Comparison of ENCODE assay signal across 13 cellular contexts in the genomic region with DNA sequence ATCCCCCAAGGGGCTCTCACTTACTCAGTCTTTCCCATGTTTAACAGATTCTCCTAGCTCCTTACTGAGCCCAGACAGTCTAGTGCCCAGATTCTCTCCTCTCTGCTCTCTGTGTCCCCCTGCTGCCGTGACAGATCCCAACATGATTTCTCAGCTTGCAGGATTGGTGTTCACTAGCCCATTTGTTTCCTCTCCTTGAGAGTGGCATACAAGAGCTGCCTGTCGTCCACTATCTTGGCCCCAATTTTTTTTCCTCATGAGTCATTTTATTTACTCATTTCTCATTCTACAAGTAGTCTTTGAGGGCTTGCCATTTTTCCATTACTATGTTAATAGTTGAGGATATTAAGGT.
DNase-seq lines count a peak whose midpoint lies in the region; ATAC-seq, FAIRE-seq and TF ChIP-seq lines count a peak whose summit lies in the region.
"Had no signal": no experiment of that assay in that cellular context is flagged by ENCODE, and none has a peak within 500 bp of the region (broad histone marks: within the 10 kb centered on the region; RNA-seq: fewer than 3 reads in every experiment).

No MANE protein-coding gene starts in this region.

- no TSS peak for BruUV-seq in endothelial cell of umbilical vein (replicated peaks; lab: Mats Ljungman, UMichigan)

- DNase-seq in EL (peak; percentile 51), RPMI7951 (ENCODE audit: low read depth) (peak; percentile 79), endothelial cell of umbilical vein (ENCODE audit: low read depth, low spot score) (peak; percentile 45), mesenchymal stem cell (peak; percentile 53), NCI-H187 treated with DMSO at 0.1 percent for 48 hours (lab: John Stamatoyannopoulos, UW) (no peak), ovary (no peak)
- DNase-seq in activated CD4-positive, alpha-beta T cell treated with anti-CD3 and anti-CD28 coated beads, Interleukin-2, amount 50 U/mL, for 4 hours = no peak
- DNase-seq: gastrocnemius medialis, kidney glomerular epithelial cell, NCI-H1436 treated with DMSO at 0.1 percent for 48 hours, testis had no signal

- no peak for TF ChIP-seq EP300 in ovary (IDR thresholded peaks at IDR 0.05)

- H3K14ac ChIP-seq in mesenchymal stem cell (ENCODE audit: low read length in 2 of 2) = no peak overlapping the region

- no peak overlapping the region for H4K91ac ChIP-seq in mesenchymal stem cell (ENCODE audit: low read length)

- no peak for ATAC-seq in GM18907 (IDR thresholded peaks at IDR 0.05; ENCODE audit: unreplicated experiment)
- ATAC-seq: gastrocnemius medialis had no signal

- H2AFZ ChIP-seq in endothelial cell of umbilical vein (ENCODE audit: low read depth, low read length) = no peak overlapping the region
- no peak overlapping the region for H2AFZ ChIP-seq in mesenchymal stem cell (ENCODE audit: low read depth, low read length)

- H2BK15ac ChIP-seq in mesenchymal stem cell (ENCODE audit: low read depth, poor library complexity, severe bottlenecking) = no peak overlapping the region

- no peak for FAIRE-seq in endothelial cell of umbilical vein (lab: Jason Lieb, UNC)

- dilution Hi-C loops in endothelial cell of umbilical vein (cut with MboI; ENCODE audit: extremely low pct_ligation_motif_present, low sequenced_read_pairs) = no loop called here

- CTCF ChIA-PET in endothelial cell of umbilical vein (lab: Charles Lee) = interaction anchor here (0.9 to 1.2 kb wide), 9 partner anchors 13 to 296 kb away, joined by 3 to 6 read pairs (median 3); a partner anchor contains a TSS

- H3K27me3 ChIP-seq in endothelial cell of umbilical vein (ENCODE audit: control insufficient read depth in 2 of 2, insufficient read depth in 2 of 2, low read length in 2 of 2) (no peaks in the 10 kb centered on the region), mesenchymal stem cell (ENCODE audit: control insufficient read depth in 1 of 2, insufficient read depth in 1 of 2, low read length in 2 of 2) (no peaks in the 10 kb centered on the region), ovary (no peaks in the 10 kb centered on the region)
- H3K27me3 ChIP-seq: gastrocnemius medialis, testis had no signal

- intact Hi-C loops in endothelial cell of umbilical vein (cut with micrococcal nuclease) (no loop called here), ovary (cut with DNase I) (no loop called here)

- H3K79me2 ChIP-seq in endothelial cell of umbilical vein (ENCODE audit: control insufficient read depth, insufficient read depth, low read length) = no peaks in the 10 kb centered on the region

- no peak overlapping the region for H2AK5ac ChIP-seq in mesenchymal stem cell (ENCODE audit: low read length, severe bottlenecking)

- H2BK120ac ChIP-seq in mesenchymal stem cell (ENCODE audit: low read depth, low read length) = no peak overlapping the region

- POLR2A ChIA-PET in endothelial cell of umbilical vein (lab: Charles Lee) = no interaction called here

- H3K4me2 ChIP-seq in endothelial cell of umbilical vein (ENCODE audit: insufficient read depth, low read length) (no peak overlapping the region), mesenchymal stem cell (ENCODE audit: low read length, poor library complexity, severe bottlenecking) (no peak overlapping the region)
- H3K4me2 ChIP-seq: smooth muscle cell had no signal

- H2BK12ac ChIP-seq in mesenchymal stem cell (ENCODE audit: low read length in 2 of 2) = no peak overlapping the region

- no peaks in the 10 kb centered on the region for H4K20me1 ChIP-seq in endothelial cell of umbilical vein (replicated peaks; ENCODE audit: control insufficient read depth, extremely low read depth, insufficient read depth, low read length)

- H3K18ac ChIP-seq in mesenchymal stem cell (ENCODE audit: low read depth in 1 of 2, low read length in 2 of 2) = no peak overlapping the region

- H3K23ac ChIP-seq in mesenchymal stem cell (ENCODE audit: low read length in 2 of 2) = no peak overlapping the region

- no peaks in the 10 kb centered on the region for H3K79me1 ChIP-seq in mesenchymal stem cell (replicated peaks; ENCODE audit: low read length, poor library complexity, severe bottlenecking)

- H2BK5ac ChIP-seq in mesenchymal stem cell (ENCODE audit: low read depth, low read length, poor library complexity, severe bottlenecking) = no peak overlapping the region

- H3K27ac ChIP-seq in endothelial cell of umbilical vein (ENCODE audit: insufficient read depth, low read depth, low read length) = no peak overlapping the region
- H3K27ac ChIP-seq in mesenchymal stem cell (ENCODE audit: low read length, poor library complexity, severe bottlenecking) = no peak overlapping the region
- H3K27ac ChIP-seq in ovary = no peak overlapping the region
- H3K27ac ChIP-seq: gastrocnemius medialis, testis had no signal

- H3K4me1 ChIP-seq in endothelial cell of umbilical vein (ENCODE audit: control insufficient read depth, extremely low read depth, insufficient read depth, low read length) = no peaks in the 10 kb centered on the region
- no peaks in the 10 kb centered on the region for H3K4me1 ChIP-seq in mesenchymal stem cell (ENCODE audit: control insufficient read depth, insufficient read depth, low read depth, low read length)
- H3K4me1 ChIP-seq in ovary (ENCODE audit: insufficient read depth) = no peaks in the 10 kb centered on the region
- H3K4me1 ChIP-seq: gastrocnemius medialis, testis had no signal

- H4K8ac ChIP-seq in mesenchymal stem cell (ENCODE audit: low read length) = no peak overlapping the region

- H3K9me1 ChIP-seq in endothelial cell of umbilical vein (replicated peaks; ENCODE audit: control insufficient read depth, extremely low read depth, insufficient read depth, low read length) = no peaks in the 10 kb centered on the region

- no peak overlapping the region for H3K9ac ChIP-seq in endothelial cell of umbilical vein (replicated peaks; ENCODE audit: extremely low read depth, insufficient read depth, low read length)
- no peak overlapping the region for H3K9ac ChIP-seq in mesenchymal stem cell (ENCODE audit: low read length)

- H3K9me3 ChIP-seq in endothelial cell of umbilical vein (replicated peaks; ENCODE audit: control insufficient read depth, insufficient read depth, low read length) = peaks cover 2% of the 10 kb centered on the region
- H3K9me3 ChIP-seq in mesenchymal stem cell (ENCODE audit: control insufficient read depth, low read length) = peaks cover 55% of the 10 kb centered on the region
- H3K9me3 ChIP-seq in ovary = no peaks in the 10 kb centered on the region
- H3K9me3 ChIP-seq: gastrocnemius medialis, testis had no signal

- no peak overlapping the region for H3K4ac ChIP-seq in mesenchymal stem cell (ENCODE audit: low read depth in 1 of 2, low read length in 2 of 2)

- 23% methylated on average over 2 of the region's 2 CpGs for WGBS in mesenchymal stem cell
- 58 to 67% (median 65%) methylated on average over 2 of the region's 2 CpGs for WGBS in ovary, 3 donors

- TF ChIP-seq CTCF in endothelial cell of umbilical vein (IDR thresholded peaks at IDR 0.05; ENCODE audit: extremely low read depth in 1 of 2, insufficient read depth in 1 of 2, low read depth in 1 of 2, low read length in 2 of 2) (peak in 1 of 2 donors; percentile 8), ovary (IDR thresholded peaks at IDR 0.05) (no peak)

- H3K4me3 ChIP-seq in endothelial cell of umbilical vein (replicated peaks in 1 of 3; ENCODE audit: insufficient read depth in 1 of 3, low read depth in 1 of 3, low read length in 3 of 3) (no peak overlapping the region), mesenchymal stem cell (ENCODE audit: insufficient read depth in 1 of 2, low read depth in 1 of 2, low read length in 2 of 2) (no peak overlapping the region), ovary (no peak overlapping the region)
- H3K4me3 ChIP-seq: gastrocnemius medialis, smooth muscle cell, testis had no signal

- H3K36me3 ChIP-seq in endothelial cell of umbilical vein (ENCODE audit: control insufficient read depth in 2 of 2, extremely low read depth in 1 of 2, insufficient read depth in 2 of 2, low read length in 2 of 2) = peaks cover 9 to 13% of the 10 kb centered on the region in 2 experiments
- H3K36me3 ChIP-seq in mesenchymal stem cell (ENCODE audit: control insufficient read depth in 1 of 2, insufficient read depth in 2 of 2, low read depth in 1 of 2, low read length in 2 of 2) = peaks cover 0 to 2% of the 10 kb centered on the region in 2 experiments
- H3K36me3 ChIP-seq in ovary = no peaks in the 10 kb centered on the region
- H3K36me3 ChIP-seq: gastrocnemius medialis had no signal

- no peak for TF ChIP-seq POLR2A in endothelial cell of umbilical vein (IDR thresholded peaks at IDR 0.05; ENCODE audit: low read depth, low read length)
- TF ChIP-seq POLR2A in ovary (IDR thresholded peaks at IDR 0.05) = no peak

TF ChIP-seq in endothelial cell of umbilical vein, 7 proteins besides CTCF, POLR2A, EP300 and RAD21:
- TF ChIP-seq POLR2AphosphoS5 (IDR thresholded peaks at IDR 0.05; ENCODE audit: insufficient read depth, low read depth, low read length) = no peak
- TF ChIP-seq MYC (IDR thresholded peaks at IDR 0.05; ENCODE audit: low read depth, low read length) = no peak
- no peak for TF ChIP-seq GATA2 (IDR thresholded peaks at IDR 0.05; ENCODE audit: insufficient read depth, insufficient read length, low read depth, low read length)
- TF ChIP-seq FOS (IDR thresholded peaks at IDR 0.05; ENCODE audit: borderline replicate concordance, insufficient read depth, low read length) = peak; percentile 26
- TF ChIP-seq JUN (IDR thresholded peaks at IDR 0.05; ENCODE audit: borderline replicate concordance, insufficient read depth, insufficient read length, low read depth) = no peak

Comparison
In these comparisons a context has a peak if more than half of its experiments do, and no peak if none do; other contexts are left out.
1. DNase-seq: peak in EL (single experiment), RPMI7951 (single experiment), endothelial cell of umbilical vein (single experiment) and mesenchymal stem cell (single experiment); none in activated CD4-positive, alpha-beta T cell treated with anti-CD3 and anti-CD28 coated beads, Interleukin-2, amount 50 U/mL, for 4 hours (0 of 2), NCI-H187 treated with DMSO at 0.1 percent for 48 hours (single experiment) and ovary (0 of 5).